17 cellular contexts compared by ENCODE assay signal in the genomic region with DNA sequence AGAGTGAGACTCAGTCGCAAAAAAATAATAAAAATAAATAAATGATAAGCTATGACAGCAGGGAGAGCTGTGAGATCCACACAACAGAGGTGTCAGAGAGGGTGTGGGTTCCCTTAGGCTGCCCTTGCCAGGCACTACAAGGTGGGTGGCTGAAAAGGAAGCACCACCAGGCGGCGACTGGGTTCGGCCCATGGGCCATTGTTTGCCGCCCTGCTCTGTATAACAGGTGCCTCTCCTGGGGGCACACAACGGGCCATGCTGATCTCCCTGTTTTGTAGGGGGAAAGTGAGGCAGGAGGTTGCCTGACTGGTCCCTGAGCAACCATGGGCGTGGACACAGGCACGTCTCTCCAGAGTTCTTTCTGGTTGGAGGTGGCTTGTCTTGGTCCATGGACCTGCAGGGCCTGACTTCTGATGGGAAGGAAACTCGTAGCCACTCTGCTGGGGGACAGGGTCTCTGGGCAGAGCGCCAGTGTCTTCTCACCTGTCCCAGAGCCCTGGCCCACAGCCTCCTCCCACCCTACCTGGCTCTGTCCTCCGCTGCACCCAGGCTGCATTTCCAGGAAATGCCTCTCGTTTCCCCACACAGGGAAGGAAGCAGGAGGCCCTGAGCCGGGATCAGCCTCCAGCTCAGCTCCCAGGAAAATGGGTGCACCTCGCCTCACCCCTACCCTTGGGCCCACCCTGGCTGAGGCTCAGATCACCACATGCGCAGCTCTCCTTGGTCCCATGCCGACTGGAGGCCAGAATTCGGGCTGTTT.
DNase-seq lines count a peak whose midpoint lies in the region; ATAC-seq and TF ChIP-seq lines count a peak whose summit lies in the region.
"Had no signal": no experiment of that assay in that cellular context is flagged by ENCODE, and none has a peak within 500 bp of the region (broad histone marks: within the 10 kb centered on the region; RNA-seq: fewer than 3 reads in every experiment).

No MANE protein-coding gene starts in this region.

- no peak overlapping the region for H4K5ac ChIP-seq in mesendoderm (ENCODE audit: low read length)

- no peaks in the 10 kb centered on the region for H4K20me1 ChIP-seq in OCI-LY1 (ENCODE audit: insufficient read depth, low read length)

- no peak overlapping the region for H4K8ac ChIP-seq in mesendoderm (ENCODE audit: low read depth, low read length)

- H3K79me2 ChIP-seq in OCI-LY1 (ENCODE audit: insufficient read depth, low read length) (no peaks in the 10 kb centered on the region), mesendoderm (ENCODE audit: control insufficient read depth, insufficient read depth, low read length) (no peaks in the 10 kb centered on the region)

- H3K9me2 ChIP-seq in OCI-LY1 (ENCODE audit: low read depth, low read length), result no peaks in the 10 kb centered on the region

- no peak overlapping the region for H2AK5ac ChIP-seq in mesendoderm (ENCODE audit: low read length)

- H3K4me2 ChIP-seq in OCI-LY1 (ENCODE audit: low read length), result no peak overlapping the region
- H3K4me2 ChIP-seq in mesendoderm (ENCODE audit: low read length), result no peak overlapping the region

- H3K9ac ChIP-seq in OCI-LY1 (ENCODE audit: low read length) (no peak overlapping the region), mesendoderm (ENCODE audit: low read length) (no peak overlapping the region)

- no peak overlapping the region for H3K23ac ChIP-seq in mesendoderm (ENCODE audit: low read length)

- H3K56ac ChIP-seq in mesendoderm (ENCODE audit: low read length), result no peak overlapping the region

- TF ChIP-seq CTCF in OCI-LY1 (IDR thresholded peaks at IDR 0.05; ENCODE audit: low read length) (peak; percentile 52), foreskin keratinocyte (conservative IDR thresholded peaks at IDR 0.05) (peak; percentile 27), suprapubic skin (IDR thresholded peaks at IDR 0.05) (no peak)

- DNase-seq in activated CD4-positive, CD25-positive, alpha-beta regulatory T cell (lab: John Stamatoyannopoulos, UW), result no peak
- DNase-seq in foreskin keratinocyte (no peak), suprapubic skin (ENCODE audit: low spot score in 2 of 2) (peak; percentile 51 to 65), germinal center (ENCODE audit: low spot score) (no peak), mesendoderm (no peak)
- no peak for DNase-seq in stimulated activated CD4-positive, alpha-beta T cell treated with anti-CD3 and anti-CD28 coated beads, Interleukin-15, amount 100 ng/mL, for 24 hours
- DNase-seq: DMS153, MG63, NCI-H1092 treated with DMSO at 0.1 percent for 48 hours, NCI-H187, NCI-H446, NCI-H748 treated with DMSO at 0.1 percent for 48 hours, SHP77 treated with DMSO at 0.1 percent for 48 hours had no signal

- H3K9me3 ChIP-seq in OCI-LY1 (ENCODE audit: low read length), result no peaks in the 10 kb centered on the region
- no peaks in the 10 kb centered on the region for H3K9me3 ChIP-seq in suprapubic skin
- H3K9me3 ChIP-seq: MG63 had no signal

- no peaks in the 10 kb centered on the region for H3K27me3 ChIP-seq in OCI-LY1 (ENCODE audit: insufficient read depth, low read length)
- no peaks in the 10 kb centered on the region for H3K27me3 ChIP-seq in foreskin keratinocyte
- no peaks in the 10 kb centered on the region for H3K27me3 ChIP-seq in suprapubic skin
- no peaks in the 10 kb centered on the region for H3K27me3 ChIP-seq in mesendoderm (ENCODE audit: insufficient read depth, low read length, poor library complexity)
- H3K27me3 ChIP-seq: MG63 had no signal

- TF ChIP-seq EP300 in suprapubic skin (IDR thresholded peaks at IDR 0.05), result no peak

- H3K18ac ChIP-seq in mesendoderm (ENCODE audit: low read length), result no peak overlapping the region

- no peak overlapping the region for H2BK15ac ChIP-seq in mesendoderm (replicated peaks; ENCODE audit: low read depth)

- H3K36me3 ChIP-seq in OCI-LY1 (ENCODE audit: insufficient read depth, low read length) (no peaks in the 10 kb centered on the region), suprapubic skin (no peaks in the 10 kb centered on the region), mesendoderm (ENCODE audit: control insufficient read depth, insufficient read depth, low read length) (no peaks in the 10 kb centered on the region)
- H3K36me3 ChIP-seq: MG63 had no signal

- no peak overlapping the region for H2BK120ac ChIP-seq in mesendoderm (ENCODE audit: low read depth, low read length)

- no peak overlapping the region for H2BK5ac ChIP-seq in mesendoderm (ENCODE audit: low read length)

- no peak overlapping the region for H3K27ac ChIP-seq in OCI-LY1 (ENCODE audit: low read depth, low read length, poor library complexity, severe bottlenecking)
- no peak overlapping the region for H3K27ac ChIP-seq in foreskin keratinocyte
- H3K27ac ChIP-seq in suprapubic skin, result no peak overlapping the region
- H3K27ac ChIP-seq in mesendoderm (ENCODE audit: low read depth, low read length), result no peak overlapping the region
- H3K27ac ChIP-seq: 22Rv1, C4-2B had no signal

- 76% methylated on average over 15 of the region's 17 CpGs for WGBS in suprapubic skin
- WGBS in mesendoderm (ENCODE audit: extremely low coverage, insufficient coverage, low lambda C conversion rate), result no CpG with 5 or more reads among the region's 17 CpGs

- no peaks in the 10 kb centered on the region for H3K79me1 ChIP-seq in mesendoderm (ENCODE audit: low read length)

- ATAC-seq in activated CD4-positive, CD25-positive, alpha-beta regulatory T cell treated with anti-CD3 and anti-CD28 coated beads, Interleukin-2, amount 50 U/mL, for 24 hours, result peak; percentile 13 to 27
- no peak for ATAC-seq in foreskin keratinocyte

- H3F3A ChIP-seq in OCI-LY1 (ENCODE audit: insufficient read depth, low read length), result 0 out of 2 replicates have a peak, but pooled peaks cover 3% of the 10 kb centered on the region

- H2AFZ ChIP-seq in OCI-LY1 (ENCODE audit: low read length), result no peak overlapping the region

- no peak overlapping the region for H3K4ac ChIP-seq in mesendoderm (ENCODE audit: low read depth, low read length)

- H3K4me3 ChIP-seq in OCI-LY1 (ENCODE audit: low read depth, low read length, poor library complexity, severe bottlenecking) (no peak overlapping the region), suprapubic skin (no peak overlapping the region), mesendoderm (ENCODE audit: low read length) (no peak overlapping the region)
- H3K4me3 ChIP-seq: MG63 had no signal

- no peaks in the 10 kb centered on the region for H3K4me1 ChIP-seq in OCI-LY1 (ENCODE audit: insufficient read depth, low read length, severe bottlenecking)
- no peaks in the 10 kb centered on the region for H3K4me1 ChIP-seq in foreskin keratinocyte
- no peaks in the 10 kb centered on the region for H3K4me1 ChIP-seq in suprapubic skin
- H3K4me1 ChIP-seq in mesendoderm (ENCODE audit: control insufficient read depth, low read depth, low read length), result no peaks in the 10 kb centered on the region

- no peak for TF ChIP-seq POLR2A in suprapubic skin (IDR thresholded peaks at IDR 0.05)

Comparison
In these comparisons a context has a peak if more than half of its experiments do, and no peak if none do; other contexts are left out.
1. DNase-seq: peak in suprapubic skin (2 of 2); none in activated CD4-positive, CD25-positive, alpha-beta regulatory T cell (0 of 4), foreskin keratinocyte (0 of 2), stimulated activated CD4-positive, alpha-beta T cell treated with anti-CD3 and anti-CD28 coated beads, Interleukin-15, amount 100 ng/mL, for 24 hours (single experiment), germinal center (single experiment) and mesendoderm (single experiment).
2. CTCF ChIP-seq: peak in OCI-LY1 (single experiment) and foreskin keratinocyte (single experiment); none in suprapubic skin (0 of 2).